Comparison of ENCODE assay signal across 1 cellular context in the genomic region with DNA sequence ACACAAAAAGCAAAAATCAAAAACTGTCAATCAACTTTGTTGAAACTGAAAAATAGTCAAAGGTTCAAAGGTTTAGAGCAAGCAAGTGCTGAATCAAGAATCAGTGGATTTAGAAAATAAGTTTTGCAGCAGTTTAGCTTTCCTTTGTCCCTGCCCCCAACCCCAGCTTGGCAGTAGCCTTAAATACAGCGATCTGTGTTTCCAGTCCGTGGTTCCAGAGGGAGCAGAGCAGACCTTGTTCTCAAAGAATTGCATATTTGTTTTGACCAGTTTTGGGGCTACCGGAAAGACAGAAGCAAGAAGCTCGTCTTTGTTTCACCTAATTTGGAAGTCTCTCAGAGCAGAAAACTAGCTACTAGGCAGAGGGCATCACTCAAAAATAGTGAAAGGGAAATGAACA.
TF ChIP-seq lines count a peak whose summit lies in the region.

No MANE protein-coding gene starts in this region.

TF ChIP-seq in GM12878, 131 proteins besides CTCF, POLR2A, EP300 and RAD21 (continued from another document):
- no peak for TF ChIP-seq ZBTB11 (CRISPR knock-in tag; IDR thresholded peaks at IDR 0.05)
- TF ChIP-seq SMC3 (IDR thresholded peaks at IDR 0.05; ENCODE audit: borderline replicate concordance, low read length) = no peak
- TF ChIP-seq ZNF687 (IDR thresholded peaks at IDR 0.05) = no peak
- TF ChIP-seq SPI1 (IDR thresholded peaks at IDR 0.05; ENCODE audit: borderline replicate concordance, insufficient read depth, low read depth, low read length) = no peak
- no peak for TF ChIP-seq MYB (IDR thresholded peaks at IDR 0.05; ENCODE audit: borderline replicate concordance, low read depth, low read length)
- TF ChIP-seq HDAC2 (IDR thresholded peaks at IDR 0.05) = no peak
- no peak for TF ChIP-seq STAT3 (IDR thresholded peaks at IDR 0.05; ENCODE audit: low read depth, low read length)
- no peak for TF ChIP-seq STAT1 (conservative IDR thresholded peaks at IDR 0.05)
- no peak for TF ChIP-seq FOS (IDR thresholded peaks at IDR 0.05; ENCODE audit: borderline replicate concordance, extremely low read depth, insufficient read length)
- TF ChIP-seq CEBPB (IDR thresholded peaks at IDR 0.05; ENCODE audit: borderline replicate concordance in 1 of 2, low read depth in 2 of 2, low read length in 2 of 2) = no peak
- TF ChIP-seq IKZF2 (IDR thresholded peaks at IDR 0.05) = no peak
- TF ChIP-seq RB1 (IDR thresholded peaks at IDR 0.05; ENCODE audit: borderline replicate concordance) = no peak
- TF ChIP-seq BCL11A (IDR thresholded peaks at IDR 0.05; ENCODE audit: low read depth, low read length) = no peak
